In the genomic region with DNA sequence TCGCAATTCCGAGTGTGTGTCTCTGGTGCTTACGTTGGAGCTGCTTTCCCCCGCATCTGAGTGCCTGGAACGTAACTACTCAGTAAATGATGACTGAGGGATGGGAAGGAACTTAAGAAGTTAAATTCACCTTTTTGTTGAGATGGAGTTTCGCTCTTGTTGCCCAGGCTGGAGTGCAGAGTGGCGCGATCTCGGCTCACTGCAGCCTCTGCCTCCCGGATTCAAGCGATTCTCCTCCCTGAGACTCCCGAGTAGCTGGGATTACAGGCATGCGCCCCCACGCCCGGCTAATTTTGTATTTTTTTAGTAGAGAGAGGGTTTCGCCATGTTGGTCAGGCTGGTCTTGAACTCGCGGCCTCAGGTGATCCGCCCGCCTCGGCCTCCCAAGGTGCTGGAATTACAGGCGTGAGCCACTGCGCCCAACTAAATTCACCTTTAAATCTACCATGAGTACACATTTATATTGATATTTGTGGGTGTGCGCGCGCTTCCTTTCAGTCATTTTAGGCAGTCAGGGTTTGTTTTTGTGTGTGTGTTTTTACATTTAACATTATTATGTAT, we compare ENCODE assay signal across 8 cellular contexts. TPM values are rescaled to one million over a fixed set of nuclear protein-coding genes. Genes with fewer than 3 reads are reported as not detected.
DNase-seq lines count a peak whose midpoint lies in the region; ATAC-seq, FAIRE-seq and TF ChIP-seq lines count a peak whose summit lies in the region.

No MANE protein-coding gene starts in this region.

- TF ChIP-seq POLR2A in H54 (IDR thresholded peaks at IDR 0.05; ENCODE audit: low read depth, low read length) = no peak

- peak overlapping the region; percentile 69 for H3K27ac ChIP-seq in foreskin keratinocyte

- FAIRE-seq in H54 (lab: Jason Lieb, UNC) = no peak

- no peaks in the 10 kb centered on the region for H3K27me3 ChIP-seq in foreskin keratinocyte

- H3K4me1 Mint-ChIP-seq in T-helper 17 cell = peaks cover 21% of the 10 kb centered on the region

- peaks cover 9% of the 10 kb centered on the region for H3K36me3 Mint-ChIP-seq in T-helper 17 cell (ENCODE audit: low read depth)

- TF ChIP-seq CTCF in foreskin keratinocyte (conservative IDR thresholded peaks at IDR 0.05) = no peak

- H3K9me3 ChIP-seq in T-helper 17 cell (ENCODE audit: control insufficient read depth, low read length, poor library complexity, severe bottlenecking) = no peaks in the 10 kb centered on the region

- DNase-seq in T-helper 17 cell (no peak), foreskin keratinocyte (no peak), skeletal muscle cell (ENCODE audit: low read depth) (no peak), NCI-H446 (lab: John Stamatoyannopoulos, UW) (no peak), SIG-M5 (lab: John Stamatoyannopoulos, UW) (no peak), H54 (ENCODE audit: insufficient read length, low spot score) (no peak), dermis blood vessel endothelial cell (no peak)

- H3K27me3 Mint-ChIP-seq in T-helper 17 cell = no peaks in the 10 kb centered on the region

- ATAC-seq in GM19372 (IDR thresholded peaks at IDR 0.05; ENCODE audit: low read depth, unreplicated experiment) = peak; percentile 11
- no peak for ATAC-seq in T-helper 17 cell
- ATAC-seq in foreskin keratinocyte = no peak

- peak overlapping the region; percentile 100 for H3K4me3 Mint-ChIP-seq in T-helper 17 cell

- peak overlapping the region; percentile 90 for H3K4me3 ChIP-seq in skeletal muscle cell (ENCODE audit: low read depth, low read length)

- peak overlapping the region; percentile 99 for H3K27ac Mint-ChIP-seq in T-helper 17 cell

- no peaks in the 10 kb centered on the region for H3K4me1 ChIP-seq in foreskin keratinocyte

RNA-seq across cellular contexts. Expression of gene NDUFS5, which starts 0.9 kb away (rescaled TPM):
- total RNA-seq in T-helper 17 cell (10 to 100 TPM; 86.6 to 94.0 TPM), foreskin keratinocyte (354 and 495 TPM in 2 replicates), dermis blood vessel endothelial cell (530 and 620 TPM in 2 replicates)
- 548 and 757 TPM in 2 replicates for polyA plus RNA-seq in foreskin keratinocyte

RNA-seq across cellular contexts. Expression of gene AKIRIN1, which starts 36.0 kb away (rescaled TPM):
- total RNA-seq in T-helper 17 cell (10 to 100 TPM; 74.2 to 82.1 TPM), foreskin keratinocyte (52.4 and 55.7 TPM in 2 replicates), dermis blood vessel endothelial cell (40.3 and 52.0 TPM in 2 replicates)
- polyA plus RNA-seq in foreskin keratinocyte = 31.1 and 35.9 TPM in 2 replicates
